In the genomic region with DNA sequence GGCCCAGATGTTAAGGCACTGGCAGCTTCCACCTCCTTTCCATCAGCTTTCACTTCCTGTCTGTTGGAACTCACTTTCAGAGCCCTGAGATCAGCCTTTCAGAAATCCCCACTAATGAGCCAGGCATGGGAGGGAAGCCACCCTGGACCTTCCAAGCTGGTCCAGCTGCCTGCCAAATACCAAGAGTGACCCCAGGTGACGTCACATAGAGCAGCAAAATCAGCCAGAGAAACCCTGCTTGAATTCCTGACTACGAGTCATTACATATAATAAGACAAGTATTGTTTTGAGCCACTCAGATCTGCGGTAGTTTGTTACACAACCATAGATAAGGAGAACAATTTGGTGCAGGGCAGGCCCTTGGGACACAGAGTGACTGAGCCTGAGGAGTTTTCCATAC, we compare ENCODE assay signal across 9 cellular contexts.
DNase-seq lines count a peak whose midpoint lies in the region; ATAC-seq and TF ChIP-seq lines count a peak whose summit lies in the region.
"Had no signal": no experiment of that assay in that cellular context is flagged by ENCODE, and none has a peak within 500 bp of the region (broad histone marks: within the 10 kb centered on the region; RNA-seq: fewer than 3 reads in every experiment).

No MANE protein-coding gene starts in this region.

- no peak overlapping the region for H3K4me2 ChIP-seq in GM23338

- no peaks in the 10 kb centered on the region for H3K36me3 ChIP-seq in GM23338 (ENCODE audit: insufficient read depth)

- H3K4me3 Mint-ChIP-seq in GM23338: no peak overlapping the region

- no peaks in the 10 kb centered on the region for H3K9me2 ChIP-seq in GM23338 (ENCODE audit: insufficient read depth)

- DNase-seq in GM23338 (ENCODE audit: low spot score) (no peak), RKO (ENCODE audit: low spot score) (peak; percentile 48), foreskin keratinocyte (peak; percentile 66 to 77), retina (peak; percentile 27), superior temporal gyrus (ENCODE audit: extremely low spot score) (no peak), T-helper 2 cell (no peak), NK-92 (lab: John Stamatoyannopoulos, UW; ENCODE audit: unreplicated experiment) (no peak)
- DNase-seq: NCI-H748 treated with DMSO at 0.1 percent for 48 hours had no signal

- H3K79me2 ChIP-seq in GM23338 (replicated peaks; ENCODE audit: insufficient read depth): no peaks in the 10 kb centered on the region

- no peaks in the 10 kb centered on the region for H3F3A ChIP-seq in GM23338 (replicated peaks; ENCODE audit: low read depth)

- no peak for ATAC-seq in GM23338
- ATAC-seq in foreskin keratinocyte: peak; percentile 85
- no peak for ATAC-seq in GM21619 (IDR thresholded peaks at IDR 0.05; ENCODE audit: unreplicated experiment)

- H3K27me3 Mint-ChIP-seq in GM23338 (ENCODE audit: insufficient read depth, low read depth, poor library complexity): no peaks in the 10 kb centered on the region

- no peak overlapping the region for H3K4me3 ChIP-seq in GM23338

- peak overlapping the region; percentile 29; the same call in 1 of the 2 replicates for H2AFZ ChIP-seq in GM23338

- H4K20me1 ChIP-seq in GM23338 (replicated peaks; ENCODE audit: insufficient read depth): no peaks in the 10 kb centered on the region

- H3K4me1 ChIP-seq in GM23338 (ENCODE audit: insufficient read depth) (no peaks in the 10 kb centered on the region), foreskin keratinocyte (peaks cover 12% of the 10 kb centered on the region)

- no peak overlapping the region for H3K27ac Mint-ChIP-seq in GM23338

- peaks cover 13% of the 10 kb centered on the region; the same call in 2 of the 3 replicates for H3K4me1 Mint-ChIP-seq in GM23338

- no peaks in the 10 kb centered on the region for H3K9me3 Mint-ChIP-seq in GM23338

- TF ChIP-seq CTCF in GM23338 (conservative IDR thresholded peaks at IDR 0.05; ENCODE audit: low read depth in 2 of 2) (peak in 1 of 2 experiments; percentile 15; a peak in 1 of 4 replicates), foreskin keratinocyte (conservative IDR thresholded peaks at IDR 0.05) (no peak)

- H3K27me3 ChIP-seq in GM23338 (ENCODE audit: insufficient read depth): no peaks in the 10 kb centered on the region
- H3K27me3 ChIP-seq in foreskin keratinocyte: no peaks in the 10 kb centered on the region

- no peaks in the 10 kb centered on the region for H3K36me3 Mint-ChIP-seq in GM23338 (ENCODE audit: low read depth)

- H3K27ac ChIP-seq in GM23338 (ENCODE audit: low read depth) (no peak overlapping the region), foreskin keratinocyte (peak overlapping the region; percentile 38)

TF ChIP-seq in GM23338, 12 proteins besides CTCF, POLR2A, EP300 and RAD21 (continues in another document):
- TF ChIP-seq, protein P1, sequence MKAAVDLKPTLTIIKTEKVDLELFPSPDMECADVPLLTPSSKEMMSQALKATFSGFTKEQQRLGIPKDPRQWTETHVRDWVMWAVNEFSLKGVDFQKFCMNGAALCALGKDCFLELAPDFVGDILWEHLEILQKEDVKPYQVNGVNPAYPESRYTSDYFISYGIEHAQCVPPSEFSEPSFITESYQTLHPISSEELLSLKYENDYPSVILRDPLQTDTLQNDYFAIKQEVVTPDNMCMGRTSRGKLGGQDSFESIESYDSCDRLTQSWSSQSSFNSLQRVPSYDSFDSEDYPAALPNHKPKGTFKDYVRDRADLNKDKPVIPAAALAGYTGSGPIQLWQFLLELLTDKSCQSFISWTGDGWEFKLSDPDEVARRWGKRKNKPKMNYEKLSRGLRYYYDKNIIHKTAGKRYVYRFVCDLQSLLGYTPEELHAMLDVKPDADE (IDR thresholded peaks at IDR 0.05): no peak
- TF ChIP-seq, protein P2, sequence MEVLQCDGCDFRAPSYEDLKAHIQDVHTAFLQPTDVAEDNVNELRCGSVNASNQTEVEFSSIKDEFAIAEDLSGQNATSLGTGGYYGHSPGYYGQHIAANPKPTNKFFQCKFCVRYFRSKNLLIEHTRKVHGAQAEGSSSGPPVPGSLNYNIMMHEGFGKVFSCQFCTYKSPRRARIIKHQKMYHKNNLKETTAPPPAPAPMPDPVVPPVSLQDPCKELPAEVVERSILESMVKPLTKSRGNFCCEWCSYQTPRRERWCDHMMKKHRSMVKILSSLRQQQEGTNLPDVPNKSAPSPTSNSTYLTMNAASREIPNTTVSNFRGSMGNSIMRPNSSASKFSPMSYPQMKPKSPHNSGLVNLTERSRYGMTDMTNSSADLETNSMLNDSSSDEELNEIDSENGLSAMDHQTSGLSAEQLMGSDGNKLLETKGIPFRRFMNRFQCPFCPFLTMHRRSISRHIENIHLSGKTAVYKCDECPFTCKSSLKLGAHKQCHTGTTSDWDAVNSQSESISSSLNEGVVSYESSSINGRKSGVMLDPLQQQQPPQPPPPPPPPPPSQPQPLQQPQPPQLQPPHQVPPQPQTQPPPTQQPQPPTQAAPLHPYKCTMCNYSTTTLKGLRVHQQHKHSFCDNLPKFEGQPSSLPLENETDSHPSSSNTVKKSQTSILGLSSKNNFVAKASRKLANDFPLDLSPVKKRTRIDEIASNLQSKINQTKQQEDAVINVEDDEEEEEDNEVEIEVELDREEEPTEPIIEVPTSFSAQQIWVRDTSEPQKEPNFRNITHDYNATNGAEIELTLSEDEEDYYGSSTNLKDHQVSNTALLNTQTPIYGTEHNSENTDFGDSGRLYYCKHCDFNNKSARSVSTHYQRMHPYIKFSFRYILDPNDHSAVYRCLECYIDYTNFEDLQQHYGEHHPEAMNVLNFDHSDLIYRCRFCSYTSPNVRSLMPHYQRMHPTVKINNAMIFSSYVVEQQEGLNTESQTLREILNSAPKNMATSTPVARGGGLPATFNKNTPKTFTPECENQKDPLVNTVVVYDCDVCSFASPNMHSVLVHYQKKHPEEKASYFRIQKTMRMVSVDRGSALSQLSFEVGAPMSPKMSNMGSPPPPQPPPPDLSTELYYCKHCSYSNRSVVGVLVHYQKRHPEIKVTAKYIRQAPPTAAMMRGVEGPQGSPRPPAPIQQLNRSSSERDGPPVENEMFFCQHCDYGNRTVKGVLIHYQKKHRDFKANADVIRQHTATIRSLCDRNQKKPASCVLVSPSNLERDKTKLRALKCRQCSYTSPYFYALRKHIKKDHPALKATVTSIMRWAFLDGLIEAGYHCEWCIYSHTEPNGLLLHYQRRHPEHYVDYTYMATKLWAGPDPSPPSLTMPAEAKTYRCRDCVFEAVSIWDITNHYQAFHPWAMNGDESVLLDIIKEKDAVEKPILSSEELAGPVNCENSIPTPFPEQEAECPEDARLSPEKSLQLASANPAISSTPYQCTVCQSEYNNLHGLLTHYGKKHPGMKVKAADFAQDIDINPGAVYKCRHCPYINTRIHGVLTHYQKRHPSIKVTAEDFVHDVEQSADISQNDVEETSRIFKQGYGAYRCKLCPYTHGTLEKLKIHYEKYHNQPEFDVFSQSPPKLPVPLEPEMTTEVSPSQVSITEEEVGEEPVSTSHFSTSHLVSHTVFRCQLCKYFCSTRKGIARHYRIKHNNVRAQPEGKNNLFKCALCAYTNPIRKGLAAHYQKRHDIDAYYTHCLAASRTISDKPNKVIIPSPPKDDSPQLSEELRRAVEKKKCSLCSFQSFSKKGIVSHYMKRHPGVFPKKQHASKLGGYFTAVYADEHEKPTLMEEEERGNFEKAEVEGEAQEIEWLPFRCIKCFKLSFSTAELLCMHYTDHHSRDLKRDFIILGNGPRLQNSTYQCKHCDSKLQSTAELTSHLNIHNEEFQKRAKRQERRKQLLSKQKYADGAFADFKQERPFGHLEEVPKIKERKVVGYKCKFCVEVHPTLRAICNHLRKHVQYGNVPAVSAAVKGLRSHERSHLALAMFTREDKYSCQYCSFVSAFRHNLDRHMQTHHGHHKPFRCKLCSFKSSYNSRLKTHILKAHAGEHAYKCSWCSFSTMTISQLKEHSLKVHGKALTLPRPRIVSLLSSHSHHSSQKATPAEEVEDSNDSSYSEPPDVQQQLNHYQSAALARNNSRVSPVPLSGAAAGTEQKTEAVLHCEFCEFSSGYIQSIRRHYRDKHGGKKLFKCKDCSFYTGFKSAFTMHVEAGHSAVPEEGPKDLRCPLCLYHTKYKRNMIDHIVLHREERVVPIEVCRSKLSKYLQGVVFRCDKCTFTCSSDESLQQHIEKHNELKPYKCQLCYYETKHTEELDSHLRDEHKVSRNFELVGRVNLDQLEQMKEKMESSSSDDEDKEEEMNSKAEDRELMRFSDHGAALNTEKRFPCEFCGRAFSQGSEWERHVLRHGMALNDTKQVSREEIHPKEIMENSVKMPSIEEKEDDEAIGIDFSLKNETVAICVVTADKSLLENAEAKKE (CRISPR knock-in tag; IDR thresholded peaks at IDR 0.05): no peak
- TF ChIP-seq ZNF331 (CRISPR knock-in tag; IDR thresholded peaks at IDR 0.05; ENCODE audit: low read depth) (no peak), POLR2AphosphoS5 (IDR thresholded peaks at IDR 0.05; ENCODE audit: low read depth) (no peak), JUNB (IDR thresholded peaks at IDR 0.05; ENCODE audit: unreplicated experiment) (no peak), EZH2phosphoT487 (IDR thresholded peaks at IDR 0.05; ENCODE audit: unreplicated experiment) (no peak), EZH2 (IDR thresholded peaks at IDR 0.05; ENCODE audit: low read depth, unreplicated experiment) (no peak), NANOG (IDR thresholded peaks at IDR 0.05; ENCODE audit: borderline replicate concordance) (no peak), CREB1 (CRISPR knock-in tag; IDR thresholded peaks at IDR 0.05; ENCODE audit: low read depth) (no peak), ZNF114 (CRISPR knock-in tag; IDR thresholded peaks at IDR 0.05) (no peak)

Comparison
In these comparisons a context has a peak if more than half of its experiments do, and no peak if none do; other contexts are left out.
1. DNase-seq: peak in RKO (single experiment), foreskin keratinocyte (2 of 2) and retina (single experiment); none in GM23338 (single experiment), superior temporal gyrus (single experiment), T-helper 2 cell (0 of 5) and NK-92 (single experiment).